Comparison of ENCODE assay signal across 3 cellular contexts in the genomic region with DNA sequence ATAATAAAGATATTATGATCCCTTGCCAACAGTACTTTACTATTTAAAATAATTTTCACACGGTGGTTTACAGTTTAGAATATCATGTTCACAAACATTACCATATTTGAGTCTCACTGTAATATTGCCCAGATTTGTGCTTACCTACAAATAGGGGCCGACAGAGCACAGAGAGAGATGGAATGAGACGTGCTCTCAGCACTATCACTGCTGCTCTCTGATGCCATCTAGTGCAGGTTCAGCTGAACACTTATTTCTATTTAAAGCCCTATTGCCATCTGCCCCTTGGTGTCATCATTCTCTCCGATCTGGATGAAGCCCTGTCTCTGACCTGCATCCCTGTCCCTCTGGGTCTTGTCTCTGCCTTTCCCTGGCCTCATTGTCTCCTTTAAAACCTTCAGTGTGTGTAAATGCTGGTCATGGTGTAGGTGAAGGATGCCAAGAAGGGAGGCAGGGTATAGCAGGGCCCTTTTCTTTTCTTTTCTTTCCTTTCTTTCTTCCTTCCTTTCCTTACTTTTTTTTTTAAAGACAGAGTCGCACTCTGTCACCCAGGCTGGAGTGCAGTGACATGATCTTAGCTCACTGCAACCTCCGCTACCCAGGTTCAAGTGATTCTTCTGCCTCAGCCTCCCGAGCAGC.
TF ChIP-seq lines count a peak whose summit lies in the region.

No MANE protein-coding gene starts in this region.

TF ChIP-seq in A549, 52 proteins besides CTCF, POLR2A, EP300 and RAD21:
- TF ChIP-seq, protein P1, sequence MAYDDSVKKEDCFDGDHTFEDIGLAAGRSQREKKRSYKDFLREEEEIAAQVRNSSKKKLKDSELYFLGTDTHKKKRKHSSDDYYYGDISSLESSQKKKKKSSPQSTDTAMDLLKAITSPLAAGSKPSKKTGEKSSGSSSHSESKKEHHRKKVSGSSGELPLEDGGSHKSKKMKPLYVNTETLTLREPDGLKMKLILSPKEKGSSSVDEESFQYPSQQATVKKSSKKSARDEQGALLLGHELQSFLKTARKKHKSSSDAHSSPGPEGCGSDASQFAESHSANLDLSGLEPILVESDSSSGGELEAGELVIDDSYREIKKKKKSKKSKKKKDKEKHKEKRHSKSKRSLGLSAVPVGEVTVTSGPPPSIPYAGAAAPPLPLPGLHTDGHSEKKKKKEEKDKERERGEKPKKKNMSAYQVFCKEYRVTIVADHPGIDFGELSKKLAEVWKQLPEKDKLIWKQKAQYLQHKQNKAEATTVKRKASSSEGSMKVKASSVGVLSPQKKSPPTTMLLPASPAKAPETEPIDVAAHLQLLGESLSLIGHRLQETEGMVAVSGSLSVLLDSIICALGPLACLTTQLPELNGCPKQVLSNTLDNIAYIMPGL (CRISPR knock-in tag; IDR thresholded peaks at IDR 0.05; ENCODE audit: borderline replicate concordance) = no peak
- TF ChIP-seq, protein P2, sequence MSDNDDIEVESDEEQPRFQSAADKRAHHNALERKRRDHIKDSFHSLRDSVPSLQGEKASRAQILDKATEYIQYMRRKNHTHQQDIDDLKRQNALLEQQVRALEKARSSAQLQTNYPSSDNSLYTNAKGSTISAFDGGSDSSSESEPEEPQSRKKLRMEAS (IDR thresholded peaks at IDR 0.05) = 0 out of 2 replicates have a peak, but pooled peaks have one; percentile 25
- TF ChIP-seq, protein P3, sequence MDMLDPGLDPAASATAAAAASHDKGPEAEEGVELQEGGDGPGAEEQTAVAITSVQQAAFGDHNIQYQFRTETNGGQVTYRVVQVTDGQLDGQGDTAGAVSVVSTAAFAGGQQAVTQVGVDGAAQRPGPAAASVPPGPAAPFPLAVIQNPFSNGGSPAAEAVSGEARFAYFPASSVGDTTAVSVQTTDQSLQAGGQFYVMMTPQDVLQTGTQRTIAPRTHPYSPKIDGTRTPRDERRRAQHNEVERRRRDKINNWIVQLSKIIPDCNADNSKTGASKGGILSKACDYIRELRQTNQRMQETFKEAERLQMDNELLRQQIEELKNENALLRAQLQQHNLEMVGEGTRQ (IDR thresholded peaks at IDR 0.05) = no peak
- TF ChIP-seq HOXB5 (CRISPR knock-in tag; IDR thresholded peaks at IDR 0.05) = no peak
- TF ChIP-seq SMC3 (IDR thresholded peaks at IDR 0.05) = peak; percentile 79

TF ChIP-seq in GM12891, 5 proteins besides CTCF, POLR2A, EP300 and RAD21:
- TF ChIP-seq POU2F2 (IDR thresholded peaks at IDR 0.05; ENCODE audit: low read depth, low read length) (no peak), PAX5 (IDR thresholded peaks at IDR 0.05; ENCODE audit: insufficient read depth, low read length, severe bottlenecking) (no peak), TAF1 (IDR thresholded peaks at IDR 0.05; ENCODE audit: low read depth, low read length) (no peak), SPI1 (IDR thresholded peaks at IDR 0.05; ENCODE audit: low read depth, low read length) (no peak), POLR2AphosphoS5 (IDR thresholded peaks at IDR 0.05; ENCODE audit: low read depth, low read length) (no peak)

TF ChIP-seq in IMR-90, 13 proteins besides CTCF, POLR2A, EP300 and RAD21:
- TF ChIP-seq BHLHE40 (IDR thresholded peaks at IDR 0.05; ENCODE audit: low read depth, low read length) = no peak
- TF ChIP-seq CEBPB (IDR thresholded peaks at IDR 0.05; ENCODE audit: low read depth, low read length) = peak; percentile 53
- TF ChIP-seq MAFK (IDR thresholded peaks at IDR 0.05; ENCODE audit: low read depth, low read length) = peak; percentile 22; the same call in 1 of the 2 replicates
- TF ChIP-seq, protein P3 (IDR thresholded peaks at IDR 0.05; ENCODE audit: low read depth, low read length) = no peak
- peak; percentile 83 for TF ChIP-seq SMC3 (IDR thresholded peaks at IDR 0.05; ENCODE audit: low read depth, low read length)
- TF ChIP-seq RCOR1 (IDR thresholded peaks at IDR 0.05; ENCODE audit: insufficient replicate concordance, low read length) = no peak
- TF ChIP-seq FOS (IDR thresholded peaks at IDR 0.05; ENCODE audit: low read depth, low read length) = no peak
- TF ChIP-seq NFE2L2 (IDR thresholded peaks at IDR 0.05; ENCODE audit: low read depth, low read length) = no peak
- TF ChIP-seq MAZ (IDR thresholded peaks at IDR 0.05; ENCODE audit: borderline replicate concordance, low read depth, low read length) = no peak
- no peak for TF ChIP-seq MXI1 (IDR thresholded peaks at IDR 0.05; ENCODE audit: borderline replicate concordance, low read depth, low read length)
- no peak for TF ChIP-seq RFX5 (IDR thresholded peaks at IDR 0.05; ENCODE audit: low read depth, low read length)
- TF ChIP-seq, protein P4, sequence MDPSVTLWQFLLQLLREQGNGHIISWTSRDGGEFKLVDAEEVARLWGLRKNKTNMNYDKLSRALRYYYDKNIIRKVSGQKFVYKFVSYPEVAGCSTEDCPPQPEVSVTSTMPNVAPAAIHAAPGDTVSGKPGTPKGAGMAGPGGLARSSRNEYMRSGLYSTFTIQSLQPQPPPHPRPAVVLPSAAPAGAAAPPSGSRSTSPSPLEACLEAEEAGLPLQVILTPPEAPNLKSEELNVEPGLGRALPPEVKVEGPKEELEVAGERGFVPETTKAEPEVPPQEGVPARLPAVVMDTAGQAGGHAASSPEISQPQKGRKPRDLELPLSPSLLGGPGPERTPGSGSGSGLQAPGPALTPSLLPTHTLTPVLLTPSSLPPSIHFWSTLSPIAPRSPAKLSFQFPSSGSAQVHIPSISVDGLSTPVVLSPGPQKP (IDR thresholded peaks at IDR 0.05; ENCODE audit: borderline replicate concordance, low read depth, low read length) = no peak
- no peak for TF ChIP-seq CHD1 (IDR thresholded peaks at IDR 0.05; ENCODE audit: low read depth, low read length)
